ENCODE assay signal across 19 cellular contexts in genomic region chr15:80739919-80740318, GRCh38. TPM values are rescaled to one million over a fixed set of nuclear protein-coding genes. Genes with fewer than 3 reads are reported as not detected.
"Had no signal": no experiment of that assay in that cellular context is flagged by ENCODE, and none has a peak within 500 bp of the region (broad histone marks: within the 10 kb centered on the region; RNA-seq: fewer than 3 reads in every experiment).

No MANE protein-coding gene starts in this region.

- H3K4me1 ChIP-seq: colonic mucosa, psoas muscle had no signal

- H3K27ac ChIP-seq: colonic mucosa, esophagus squamous epithelium, psoas muscle, vagina, VCaP had no signal

- ATAC-seq: activated CD4-positive, alpha-beta T cell treated with anti-CD3 and anti-CD28 coated beads for 36 hours; left ventricle myocardium superior; sciatic nerve had no signal

- DNase-seq: activated CD4-positive, alpha-beta memory T cell treated with anti-CD3 and anti-CD28 coated beads, Interleukin-2, amount 10 ng/mL, durations not matched to agents 7 days and 5 days; activated CD4-positive, alpha-beta T cell treated with anti-CD3 and anti-CD28 coated beads for 36 hours; activated effector memory CD4-positive, alpha-beta T cell treated with anti-CD3 and anti-CD28 coated beads, Interleukin-2, amount 50 U/mL, for 16 hours; activated T-cell treated with anti-CD3 and anti-CD28 coated beads, Interleukin-2, amount 50 U/mL, for 24 hours; caudate nucleus; colonic mucosa; esophagus squamous epithelium; hippocampal formation; kidney; left ventricle myocardium superior; psoas muscle; stimulated activated CD4-positive, alpha-beta T cell treated with anti-CD3 and anti-CD28 coated beads, Interleukin-1b, Interleukin-23, amount 100 ng/mL, for 48 hours; T-helper 1 cell; T1000 had no signal

- H3K27me3 Mint-ChIP-seq: activated CD4-positive, alpha-beta memory T cell treated with anti-CD3 and anti-CD28 coated beads, Interleukin-2, amount 10 ng/mL, durations not matched to agents 7 days and 5 days; activated CD4-positive, alpha-beta T cell treated with anti-CD3 and anti-CD28 coated beads for 36 hours; activated naive CD4-positive, alpha-beta T cell treated with anti-CD3 and anti-CD28 coated beads, Interleukin-2, amount 50 U/mL, for 24 hours; activated T-cell treated with anti-CD3 and anti-CD28 coated beads, Interleukin-2, amount 50 U/mL, for 24 hours had no signal

- H3K36me3 ChIP-seq: colonic mucosa, esophagus squamous epithelium, vagina had no signal

- H3K9me3 Mint-ChIP-seq: activated naive CD4-positive, alpha-beta T cell treated with anti-CD3 and anti-CD28 coated beads, Interleukin-2, amount 50 U/mL, for 24 hours; activated T-cell treated with anti-CD3 and anti-CD28 coated beads, Interleukin-2, amount 50 U/mL, for 24 hours had no signal

- H3K4me1 Mint-ChIP-seq: activated CD4-positive, alpha-beta memory T cell treated with anti-CD3 and anti-CD28 coated beads, Interleukin-2, amount 10 ng/mL, durations not matched to agents 7 days and 5 days; activated CD4-positive, alpha-beta T cell treated with anti-CD3 and anti-CD28 coated beads for 36 hours; activated naive CD4-positive, alpha-beta T cell treated with anti-CD3 and anti-CD28 coated beads, Interleukin-2, amount 50 U/mL, for 24 hours had no signal

- H3K27ac Mint-ChIP-seq: activated CD4-positive, alpha-beta memory T cell treated with anti-CD3 and anti-CD28 coated beads, Interleukin-2, amount 10 ng/mL, durations not matched to agents 7 days and 5 days; activated CD4-positive, alpha-beta T cell treated with anti-CD3 and anti-CD28 coated beads for 36 hours; activated naive CD4-positive, alpha-beta T cell treated with anti-CD3 and anti-CD28 coated beads, Interleukin-2, amount 50 U/mL, for 24 hours; activated T-cell treated with anti-CD3 and anti-CD28 coated beads, Interleukin-2, amount 50 U/mL, for 24 hours had no signal

- H3K4me3 Mint-ChIP-seq: activated CD4-positive, alpha-beta memory T cell treated with anti-CD3 and anti-CD28 coated beads, Interleukin-2, amount 10 ng/mL, durations not matched to agents 7 days and 5 days; activated CD4-positive, alpha-beta T cell treated with anti-CD3 and anti-CD28 coated beads for 36 hours; activated naive CD4-positive, alpha-beta T cell treated with anti-CD3 and anti-CD28 coated beads, Interleukin-2, amount 50 U/mL, for 24 hours; activated T-cell treated with anti-CD3 and anti-CD28 coated beads, Interleukin-2, amount 50 U/mL, for 24 hours; neural crest cell had no signal

- H3K36me3 Mint-ChIP-seq: activated naive CD4-positive, alpha-beta T cell treated with anti-CD3 and anti-CD28 coated beads, Interleukin-2, amount 50 U/mL, for 24 hours had no signal

- H3K27me3 ChIP-seq: colonic mucosa, esophagus squamous epithelium, vagina had no signal

- H3K9me3 ChIP-seq: colonic mucosa, esophagus squamous epithelium, psoas muscle, vagina had no signal

- H3K4me3 ChIP-seq: colonic mucosa, esophagus squamous epithelium, psoas muscle, vagina had no signal

RNA-seq across cellular contexts. Expression of gene CEMIP, which starts 39.3 kb away (rescaled TPM):
- total RNA-seq: activated CD4-positive, alpha-beta memory T cell treated with anti-CD3 and anti-CD28 coated beads, Interleukin-2, amount 10 ng/mL, durations not matched to agents 7 days and 5 days; left ventricle myocardium superior had no signal
